ENCODE assay signal across 8 cellular contexts in the genomic region with DNA sequence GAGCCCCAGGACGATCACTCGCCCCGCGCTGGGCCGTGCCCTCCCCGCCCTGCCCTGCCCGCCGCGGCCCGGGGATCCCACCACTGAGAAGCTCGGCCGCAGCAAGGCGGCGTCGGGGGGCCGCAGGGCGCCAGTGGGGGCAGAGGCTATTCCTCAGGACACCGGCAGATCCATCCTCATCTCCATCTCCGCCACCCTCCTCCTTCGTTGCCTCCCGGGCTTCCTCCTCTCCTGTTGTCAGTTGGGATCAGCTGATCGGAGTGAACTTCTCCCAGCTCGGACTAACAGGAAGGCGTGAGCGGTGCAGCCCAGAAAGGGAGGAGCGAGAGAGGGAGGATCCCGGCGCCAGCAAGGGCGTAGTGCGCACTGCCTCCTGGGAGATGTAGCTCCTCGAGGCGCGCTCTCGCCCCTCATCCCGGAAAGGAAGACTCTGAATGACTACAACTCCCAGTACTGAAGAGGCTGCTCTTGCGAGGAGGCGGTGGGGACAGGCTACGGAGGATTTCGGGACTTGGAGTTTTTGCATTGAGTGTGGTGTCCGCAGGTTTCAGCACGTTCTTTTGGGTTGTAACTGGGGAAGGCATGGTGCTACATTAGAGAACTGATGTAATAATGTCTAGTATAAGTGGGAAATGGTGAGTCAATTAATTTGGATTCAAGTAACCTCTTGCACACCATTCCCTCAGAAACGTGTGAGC. TPM values are rescaled to one million over a fixed set of nuclear protein-coding genes. Genes with fewer than 3 reads are reported as not detected.
DNase-seq lines count a peak whose midpoint lies in the region; ATAC-seq and TF ChIP-seq lines count a peak whose summit lies in the region.

TSS of gene ZFYVE1 (minus strand) at position 262 of the 698 bp plus-strand sequence. CDS start 2,598 bp downstream, outside the sequence.

- H2AFZ ChIP-seq in KMS-11 (ENCODE audit: low read depth), result peak within 1 kb of the TSS; percentile 68

- no peaks in the 10 kb centered on the region for H3K36me3 ChIP-seq in KMS-11 (ENCODE audit: insufficient read depth)
- peaks cover 0 to 13% (median 0%) of the 10 kb centered on the region in 3 donors for H3K36me3 ChIP-seq in Peyer's patch
- peaks cover 8 to 21% (median 16%) of the 10 kb centered on the region in 4 donors for H3K36me3 ChIP-seq in esophagus muscularis mucosa
- H3K36me3 ChIP-seq in muscle layer of duodenum (ENCODE audit: control insufficient read depth in 1 of 2, insufficient read depth in 2 of 2, low read length in 2 of 2), result peaks cover 8 to 9% of the 10 kb centered on the region in 2 donors

- no peak for TF ChIP-seq EP300 in esophagus muscularis mucosa (IDR thresholded peaks at IDR 0.05)

- 10% methylated on average over 4 of the region's 42 CpGs for WGBS in esophagus muscularis mucosa

- intact Hi-C loops in esophagus muscularis mucosa (cut with DNase I), result loop anchor here (2.0 kb wide), 1 partner anchor 32 kb away; the partner anchor contains the start of gene RBM25

- H3K36me3 Mint-ChIP-seq in activated T-cell treated with anti-CD3 and anti-CD28 coated beads, Interleukin-2, amount 50 U/mL, for 72 hours (ENCODE audit: insufficient read depth in 2 of 2), result peaks cover 7 to 15% of the 10 kb centered on the region in 2 donors

- H3K4me3 ChIP-seq in KMS-11 (IDR thresholded peaks at IDR 0.05; ENCODE audit: insufficient read depth, low read depth, low read length) (no peak within 1 kb of the TSS), Peyer's patch (peak within 1 kb of the TSS; percentile 58 to 93 (median 74)), esophagus muscularis mucosa (peak within 1 kb of the TSS; percentile 71 to 88 (median 82)), muscle layer of duodenum (ENCODE audit: low read depth in 1 of 2, low read length in 2 of 2) (peak within 1 kb of the TSS; percentile 78 to 79)

- no peaks in the 10 kb centered on the region for H4K20me1 ChIP-seq in KMS-11 (ENCODE audit: insufficient read depth)

- H3K27ac ChIP-seq in KMS-11 (no peak within 1 kb of the TSS), Peyer's patch (peak within 1 kb of the TSS; percentile 58 to 94 (median 84)), esophagus muscularis mucosa (replicated peaks in 1 of 4) (peak within 1 kb of the TSS; percentile 87 to 91 (median 90)), muscle layer of duodenum (ENCODE audit: low read length) (peak within 1 kb of the TSS; percentile 75)

- peak; percentile 97 for DNase-seq in DMS53 (lab: John Stamatoyannopoulos, UW)
- peak; percentile 93 to 98 (median 96) for DNase-seq in Peyer's patch
- peak; percentile 92 to 94 for DNase-seq in activated T-cell treated with anti-CD3 and anti-CD28 coated beads, Interleukin-2, amount 50 U/mL, for 72 hours
- peak; percentile 98 for DNase-seq in esophagus muscularis mucosa (ENCODE audit: extremely low spot score)
- peak; percentile 82 to 87 for DNase-seq in stimulated activated CD8-positive, alpha-beta memory T cell treated with anti-CD3 and anti-CD28 coated beads, Interleukin-7, amount 100 ng/mL, for 4 hours (ENCODE audit: low read depth in 2 of 2)

- H3K9me3 ChIP-seq in Peyer's patch (no peaks in the 10 kb centered on the region), esophagus muscularis mucosa (no peaks in the 10 kb centered on the region), muscle layer of duodenum (ENCODE audit: control insufficient read depth in 1 of 2, low read length in 2 of 2) (no peaks in the 10 kb centered on the region)

- no peaks in the 10 kb centered on the region for H3K27me3 Mint-ChIP-seq in activated T-cell treated with anti-CD3 and anti-CD28 coated beads, Interleukin-2, amount 50 U/mL, for 72 hours (ENCODE audit: low read depth)

- no peaks in the 10 kb centered on the region for H3K9me3 Mint-ChIP-seq in activated T-cell treated with anti-CD3 and anti-CD28 coated beads, Interleukin-2, amount 50 U/mL, for 72 hours

- H3K27ac Mint-ChIP-seq in activated T-cell treated with anti-CD3 and anti-CD28 coated beads, Interleukin-2, amount 50 U/mL, for 72 hours, result peak within 1 kb of the TSS; percentile 79

- H3K4me1 ChIP-seq in KMS-11 (ENCODE audit: low read depth, poor library complexity, severe bottlenecking), result peaks cover 15% of the 10 kb centered on the region
- peaks cover 0 to 28% (median 5%) of the 10 kb centered on the region in 4 donors for H3K4me1 ChIP-seq in Peyer's patch
- peaks cover 30 to 46% (median 45%) of the 10 kb centered on the region in 4 donors for H3K4me1 ChIP-seq in esophagus muscularis mucosa
- peaks cover 5 to 35% of the 10 kb centered on the region in 2 donors for H3K4me1 ChIP-seq in muscle layer of duodenum (ENCODE audit: control insufficient read depth in 1 of 2, insufficient read depth in 2 of 2, low read length in 2 of 2)

- peak within 1 kb of the TSS; percentile 70 for H3K4me2 ChIP-seq in KMS-11

- TF ChIP-seq POLR2A in Peyer's patch (IDR thresholded peaks at IDR 0.05) (peak; percentile 82 to 89), esophagus muscularis mucosa (IDR thresholded peaks at IDR 0.05; ENCODE audit: low read depth) (peak; percentile 61)

- H3K4me3 Mint-ChIP-seq in activated T-cell treated with anti-CD3 and anti-CD28 coated beads, Interleukin-2, amount 50 U/mL, for 72 hours, result peak within 1 kb of the TSS; percentile 86 to 92

- H3K79me2 ChIP-seq in KMS-11 (ENCODE audit: insufficient read depth, low read depth), result no peaks in the 10 kb centered on the region

- H3K27me3 ChIP-seq in KMS-11 (ENCODE audit: insufficient read depth, low read depth) (no peaks in the 10 kb centered on the region), Peyer's patch (no peaks in the 10 kb centered on the region), esophagus muscularis mucosa (no peaks in the 10 kb centered on the region), muscle layer of duodenum (ENCODE audit: low read depth, low read length) (no peaks in the 10 kb centered on the region)

- no peak for TF ChIP-seq CTCF in KMS-11 (conservative IDR thresholded peaks at IDR 0.05; ENCODE audit: low read depth, low read length)
- TF ChIP-seq CTCF in Peyer's patch (IDR thresholded peaks at IDR 0.05), result peak in 1 of 6 experiments; percentile 18
- TF ChIP-seq CTCF in esophagus muscularis mucosa (IDR thresholded peaks at IDR 0.05), result peak in 1 of 3 experiments; percentile 27

- H3K4me1 Mint-ChIP-seq in activated T-cell treated with anti-CD3 and anti-CD28 coated beads, Interleukin-2, amount 50 U/mL, for 72 hours (ENCODE audit: low read depth), result peaks cover 40% of the 10 kb centered on the region

- peak; percentile 97 for ATAC-seq in GM21737 (IDR thresholded peaks at IDR 0.05; ENCODE audit: unreplicated experiment)
- peak; percentile 99 for ATAC-seq in activated T-cell treated with anti-CD3 and anti-CD28 coated beads, Interleukin-2, amount 50 U/mL, for 72 hours (replicated peaks in 1 of 2)

- peak within 1 kb of the TSS; percentile 10; the same call in 1 of the 2 replicates for H3K9ac ChIP-seq in KMS-11

RNA-seq across cellular contexts. Expression of gene ZFYVE1, which starts in this region (rescaled TPM):
- 10 to 100 TPM in 3 of 4 donors, 1 to 10 TPM in 1; 8.3 to 32.5 (median 26.8) TPM for total RNA-seq in Peyer's patch
- 10 to 100 TPM; 21.5 to 21.7 TPM for total RNA-seq in activated T-cell treated with anti-CD3 and anti-CD28 coated beads, Interleukin-2, amount 50 U/mL, for 72 hours
- total RNA-seq in esophagus muscularis mucosa, result 10 to 100 TPM; 18.4 to 26.6 (median 24.1) TPM
